Comparison of ENCODE assay signal across 8 cellular contexts in genomic region chr4:177441803-177442622, GRCh38. TPM values are rescaled to one million over a fixed set of nuclear protein-coding genes. Genes with fewer than 3 reads are reported as not detected.
DNase-seq lines count a peak whose midpoint lies in the region; ATAC-seq, FAIRE-seq and TF ChIP-seq lines count a peak whose summit lies in the region.

TSS of gene AGA (minus strand) at chr4:177442437. CDS start at chr4:177442375, 62 bp downstream.

- H2AFZ ChIP-seq in smooth muscle cell (ENCODE audit: low read depth): peak within 1 kb of the TSS; percentile 57

- no peaks in the 10 kb centered on the region for H3K79me2 ChIP-seq in smooth muscle cell (ENCODE audit: low read depth)

- peaks cover 5% of the 10 kb centered on the region for H3K36me3 ChIP-seq in A673 (ENCODE audit: insufficient read depth, low read length, poor library complexity, severe bottlenecking)
- H3K36me3 ChIP-seq in bronchial epithelial cell (ENCODE audit: control insufficient read depth, insufficient read depth, low read length): peaks cover 2% of the 10 kb centered on the region
- no peaks in the 10 kb centered on the region for H3K36me3 ChIP-seq in smooth muscle cell (ENCODE audit: low read depth)

- CTCF ChIA-PET in A673 (lab: Charles Lee): interaction anchor here (0.5 kb wide), 1 partner anchor 29 kb away, joined by 3 read pairs; no protein-coding TSS in a partner anchor

- TSS peak; percentile 55 for BruUV-seq in A673 (replicated peaks; lab: Mats Ljungman, UMichigan)

- H3K9me3 ChIP-seq in A673 (ENCODE audit: low read depth, low read length, poor library complexity, severe bottlenecking): no peaks in the 10 kb centered on the region
- H3K9me3 ChIP-seq in smooth muscle cell (replicated peaks; ENCODE audit: low read depth): no peaks in the 10 kb centered on the region

- peaks cover 10% of the 10 kb centered on the region for H3F3A ChIP-seq in smooth muscle cell (ENCODE audit: low read depth)

- intact Hi-C loops in A673 (cut with micrococcal nuclease; ENCODE audit: unreplicated experiment): no loop called here

- H3K4me3 ChIP-seq in A673 (ENCODE audit: low read depth, low read length, poor library complexity, severe bottlenecking) (peak within 1 kb of the TSS; percentile 58), WI38 (ENCODE audit: low read depth, low read length) (peak within 1 kb of the TSS; percentile 64), bronchial epithelial cell (ENCODE audit: low read depth, low read length) (peak within 1 kb of the TSS; percentile 74), smooth muscle cell (peak within 1 kb of the TSS; percentile 68)

- H3K27ac ChIP-seq in A673 (ENCODE audit: low read depth, low read length, poor library complexity, severe bottlenecking) (peak within 1 kb of the TSS; percentile 90), smooth muscle cell (ENCODE audit: low read depth) (peak within 1 kb of the TSS; percentile 82)

- DNase-seq in A673 (ENCODE audit: low spot score): peak; percentile 97
- DNase-seq in NCI-H2227 (lab: John Stamatoyannopoulos, UW; ENCODE audit: unreplicated experiment): peak; percentile 95
- peak; percentile 86 for DNase-seq in bronchial epithelial cell (ENCODE audit: low read depth)
- peak; percentile 94 for DNase-seq in iPS-NIHi7 (ENCODE audit: extremely low spot score)
- DNase-seq in smooth muscle cell (lab: John Stamatoyannopoulos, UW; ENCODE audit: unreplicated experiment): peak; percentile 79

- peak within 1 kb of the TSS; percentile 70 for H3K9ac ChIP-seq in smooth muscle cell (ENCODE audit: low read depth)

- no peak for FAIRE-seq in bronchial epithelial cell (lab: Jason Lieb, UNC)

- POLR2A ChIA-PET in A673 (lab: Charles Lee; ENCODE audit: low non-redundant PET): interaction anchor here (0.6 kb wide), 1 partner anchor 45 kb away, joined by 3 read pairs; no protein-coding TSS in a partner anchor

- peak within 1 kb of the TSS; percentile 86 for H3K4me2 ChIP-seq in smooth muscle cell

- 1% methylated on average over 59 of the region's 60 CpGs for WGBS in smooth muscle cell (ENCODE audit: low lambda C conversion rate)

- H3K27me3 ChIP-seq in A673 (replicated peaks; ENCODE audit: insufficient read depth, low read depth, low read length, poor library complexity) (no peaks in the 10 kb centered on the region), bronchial epithelial cell (ENCODE audit: control insufficient read depth, insufficient read depth, low read length) (no peaks in the 10 kb centered on the region), smooth muscle cell (ENCODE audit: low read depth) (no peaks in the 10 kb centered on the region)

- peaks cover 7% of the 10 kb centered on the region for H3K4me1 ChIP-seq in A673 (ENCODE audit: insufficient read depth, low read length, poor library complexity, severe bottlenecking)
- H3K4me1 ChIP-seq in smooth muscle cell (ENCODE audit: low read depth): peaks cover 16% of the 10 kb centered on the region

- no peaks in the 10 kb centered on the region for H4K20me1 ChIP-seq in smooth muscle cell (ENCODE audit: low read depth)

- ATAC-seq in GM18861 (IDR thresholded peaks at IDR 0.05; ENCODE audit: unreplicated experiment) (peak; percentile 84), HG03097 (IDR thresholded peaks at IDR 0.05; ENCODE audit: low FRiP score, unreplicated experiment) (peak; percentile 94)

- TF ChIP-seq CTCF in A673 (conservative IDR thresholded peaks at IDR 0.05; ENCODE audit: low read depth, low read length) (no peak), WI38 (IDR thresholded peaks at IDR 0.05; ENCODE audit: low read depth, low read length) (no peak), bronchial epithelial cell (IDR thresholded peaks at IDR 0.05; ENCODE audit: insufficient read depth, low read length, severe bottlenecking) (no peak), smooth muscle cell (IDR thresholded peaks at IDR 0.05; ENCODE audit: borderline replicate concordance, insufficient read depth, poor library complexity, severe bottlenecking) (no peak)

RNA-seq across cellular contexts. Expression of gene AGA, which starts in this region (rescaled TPM):
- 24.5 and 24.6 TPM in 2 replicates for total RNA-seq in A673 (2021)
- 71.3 and 111 TPM in 2 replicates for total RNA-seq in bronchial epithelial cell
- 19.1 and 23.4 TPM in 2 replicates for total RNA-seq in smooth muscle cell
- 16.4 and 17.6 TPM in 2 replicates for polyA plus RNA-seq in smooth muscle cell

Comparison
In these comparisons a context has a peak if more than half of its experiments do, and no peak if none do; other contexts are left out.
1. Peak in every context shown above with its lines: DNase-seq, ATAC-seq, H3K4me3 ChIP-seq and H3K27ac ChIP-seq.